ENCODE assay signal across 1 cellular context in genomic region chr19:1904385-1905070, GRCh38.
TF ChIP-seq lines count a peak whose summit lies in the region.

No MANE protein-coding gene starts in this region.

TF ChIP-seq in K562, 482 proteins besides CTCF, POLR2A, EP300 and RAD21 (continued from another document and continues in another):
- TF ChIP-seq ZNF407 (IDR thresholded peaks at IDR 0.05; ENCODE audit: low read depth) (no peak), MEF2A (IDR thresholded peaks at IDR 0.05; ENCODE audit: control insufficient read depth, low read depth, low read length) (no peak), BRCA1 (IDR thresholded peaks at IDR 0.05) (no peak), BRCA1 (CRISPR knock-in tag; IDR thresholded peaks at IDR 0.05) (no peak), PHF8 (IDR thresholded peaks at IDR 0.05; ENCODE audit: borderline replicate concordance, low read length) (no peak; the same call in 1 of the 2 replicates), CGGBP1 (CRISPR knock-in tag; IDR thresholded peaks at IDR 0.05) (no peak), SRSF3 (IDR thresholded peaks at IDR 0.05; ENCODE audit: insufficient read depth, low read length) (no peak), C11orf30 (IDR thresholded peaks at IDR 0.05; ENCODE audit: low read depth) (no peak), MEIS2 (IDR thresholded peaks at IDR 0.05; ENCODE audit: partially characterized antibody) (peak; percentile 71), FOXP1 (CRISPR knock-in tag; IDR thresholded peaks at IDR 0.05) (no peak), E2F5 (CRISPR knock-in tag; IDR thresholded peaks at IDR 0.05) (no peak), BCL6 (CRISPR knock-in tag; IDR thresholded peaks at IDR 0.05) (no peak), ZC3H4 (CRISPR knock-in tag; IDR thresholded peaks at IDR 0.05; ENCODE audit: borderline replicate concordance) (no peak), ETV6 (IDR thresholded peaks at IDR 0.05; ENCODE audit: borderline replicate concordance in 1 of 2, low read depth in 2 of 2, low read length in 1 of 2) (no peak), ETV6 (CRISPR knock-in tag; IDR thresholded peaks at IDR 0.05; ENCODE audit: borderline replicate concordance) (no peak), NUFIP1 (IDR thresholded peaks at IDR 0.05; ENCODE audit: partially characterized antibody) (no peak), MAFF (IDR thresholded peaks at IDR 0.05; ENCODE audit: low read length) (no peak), XRCC5 (IDR thresholded peaks at IDR 0.05; ENCODE audit: low read depth, low read length) (no peak), MAX (CRISPR knock-in tag; IDR thresholded peaks at IDR 0.05) (no peak), ZNF507 (tag; conservative IDR thresholded peaks at IDR 0.05) (no peak), MAFK (IDR thresholded peaks at IDR 0.05; ENCODE audit: low read length) (no peak), SPI1 (IDR thresholded peaks at IDR 0.05; ENCODE audit: borderline replicate concordance, low read depth, low read length) (peak; percentile 98), SMARCA4 (IDR thresholded peaks at IDR 0.05) (peak; percentile 45; the same call in 1 of the 2 replicates), ZNF583 (CRISPR knock-in tag; IDR thresholded peaks at IDR 0.05) (no peak), JUND (IDR thresholded peaks at IDR 0.05; ENCODE audit: borderline replicate concordance, low read depth, low read length) (no peak), JUND (tag; IDR thresholded peaks at IDR 0.05; ENCODE audit: borderline replicate concordance, low read depth, low read length) (no peak), ARID3A (IDR thresholded peaks at IDR 0.05; ENCODE audit: borderline replicate concordance, low read depth, low read length) (no peak), TCF15 (CRISPR knock-in tag; IDR thresholded peaks at IDR 0.05) (no peak), ZNF518B (CRISPR knock-in tag; IDR thresholded peaks at IDR 0.05) (no peak), NCOR1 (IDR thresholded peaks at IDR 0.05) (no peak), E2F6 (IDR thresholded peaks at IDR 0.05; ENCODE audit: borderline replicate concordance in 1 of 2, extremely low read depth in 1 of 2, insufficient read depth in 1 of 2, insufficient read length in 1 of 2, low read depth in 1 of 2, low read length in 1 of 2, poor library complexity in 1 of 2, severe bottlenecking in 1 of 2) (no peak), ZKSCAN1 (IDR thresholded peaks at IDR 0.05; ENCODE audit: low read depth, low read length) (no peak), IFI16 (CRISPR knock-in tag; IDR thresholded peaks at IDR 0.05) (no peak), PCBP2 (IDR thresholded peaks at IDR 0.05; ENCODE audit: low read depth, low read length, poor library complexity, severe bottlenecking) (no peak), HMGN3 (IDR thresholded peaks at IDR 0.05; ENCODE audit: borderline replicate concordance, extremely low read depth, insufficient read length, low read depth, low read length) (no peak)
- TF ChIP-seq, protein P1, sequence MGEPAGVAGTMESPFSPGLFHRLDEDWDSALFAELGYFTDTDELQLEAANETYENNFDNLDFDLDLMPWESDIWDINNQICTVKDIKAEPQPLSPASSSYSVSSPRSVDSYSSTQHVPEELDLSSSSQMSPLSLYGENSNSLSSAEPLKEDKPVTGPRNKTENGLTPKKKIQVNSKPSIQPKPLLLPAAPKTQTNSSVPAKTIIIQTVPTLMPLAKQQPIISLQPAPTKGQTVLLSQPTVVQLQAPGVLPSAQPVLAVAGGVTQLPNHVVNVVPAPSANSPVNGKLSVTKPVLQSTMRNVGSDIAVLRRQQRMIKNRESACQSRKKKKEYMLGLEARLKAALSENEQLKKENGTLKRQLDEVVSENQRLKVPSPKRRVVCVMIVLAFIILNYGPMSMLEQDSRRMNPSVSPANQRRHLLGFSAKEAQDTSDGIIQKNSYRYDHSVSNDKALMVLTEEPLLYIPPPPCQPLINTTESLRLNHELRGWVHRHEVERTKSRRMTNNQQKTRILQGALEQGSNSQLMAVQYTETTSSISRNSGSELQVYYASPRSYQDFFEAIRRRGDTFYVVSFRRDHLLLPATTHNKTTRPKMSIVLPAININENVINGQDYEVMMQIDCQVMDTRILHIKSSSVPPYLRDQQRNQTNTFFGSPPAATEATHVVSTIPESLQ (CRISPR knock-in tag; IDR thresholded peaks at IDR 0.05) = no peak
- TF ChIP-seq, protein P2, sequence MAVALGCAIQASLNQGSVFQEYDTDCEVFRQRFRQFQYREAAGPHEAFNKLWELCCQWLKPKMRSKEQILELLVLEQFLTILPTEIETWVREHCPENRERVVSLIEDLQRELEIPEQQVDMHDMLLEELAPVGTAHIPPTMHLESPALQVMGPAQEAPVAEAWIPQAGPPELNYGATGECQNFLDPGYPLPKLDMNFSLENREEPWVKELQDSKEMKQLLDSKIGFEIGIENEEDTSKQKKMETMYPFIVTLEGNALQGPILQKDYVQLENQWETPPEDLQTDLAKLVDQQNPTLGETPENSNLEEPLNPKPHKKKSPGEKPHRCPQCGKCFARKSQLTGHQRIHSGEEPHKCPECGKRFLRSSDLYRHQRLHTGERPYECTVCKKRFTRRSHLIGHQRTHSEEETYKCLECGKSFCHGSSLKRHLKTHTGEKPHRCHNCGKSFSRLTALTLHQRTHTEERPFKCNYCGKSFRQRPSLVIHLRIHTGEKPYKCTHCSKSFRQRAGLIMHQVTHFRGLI (CRISPR knock-in tag; IDR thresholded peaks at IDR 0.05) = no peak
- TF ChIP-seq, protein P3, sequence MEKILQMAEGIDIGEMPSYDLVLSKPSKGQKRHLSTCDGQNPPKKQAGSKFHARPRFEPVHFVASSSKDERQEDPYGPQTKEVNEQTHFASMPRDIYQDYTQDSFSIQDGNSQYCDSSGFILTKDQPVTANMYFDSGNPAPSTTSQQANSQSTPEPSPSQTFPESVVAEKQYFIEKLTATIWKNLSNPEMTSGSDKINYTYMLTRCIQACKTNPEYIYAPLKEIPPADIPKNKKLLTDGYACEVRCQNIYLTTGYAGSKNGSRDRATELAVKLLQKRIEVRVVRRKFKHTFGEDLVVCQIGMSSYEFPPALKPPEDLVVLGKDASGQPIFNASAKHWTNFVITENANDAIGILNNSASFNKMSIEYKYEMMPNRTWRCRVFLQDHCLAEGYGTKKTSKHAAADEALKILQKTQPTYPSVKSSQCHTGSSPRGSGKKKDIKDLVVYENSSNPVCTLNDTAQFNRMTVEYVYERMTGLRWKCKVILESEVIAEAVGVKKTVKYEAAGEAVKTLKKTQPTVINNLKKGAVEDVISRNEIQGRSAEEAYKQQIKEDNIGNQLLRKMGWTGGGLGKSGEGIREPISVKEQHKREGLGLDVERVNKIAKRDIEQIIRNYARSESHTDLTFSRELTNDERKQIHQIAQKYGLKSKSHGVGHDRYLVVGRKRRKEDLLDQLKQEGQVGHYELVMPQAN (IDR thresholded peaks at IDR 0.05; ENCODE audit: borderline replicate concordance) = no peak
